In genomic region chr20:56515657-56516381, GRCh38 we compare ENCODE assay signal across 10 cellular contexts. TPM values are rescaled to one million over a fixed set of nuclear protein-coding genes. Genes with fewer than 3 reads are reported as not detected.
A peak's percentile ranks its signal among the peaks of the same experiment; 100 is the strongest.
DNase-seq lines count a peak whose midpoint lies in the region; TF ChIP-seq lines count a peak whose summit lies in the region.
"Had no signal": no experiment of that assay in that cellular context is flagged by ENCODE, and none has a peak within 500 bp of the region (broad histone marks: within the 10 kb centered on the region; RNA-seq: fewer than 3 reads in every experiment).

No MANE protein-coding gene starts in this region.

- H3K9me3 Mint-ChIP-seq in mesothelial cell of epicardium: peaks cover 7% of the 10 kb centered on the region

- H3K27me3 ChIP-seq in OCI-LY3 (ENCODE audit: low read depth, low read length) (no peaks in the 10 kb centered on the region), rectal smooth muscle tissue (ENCODE audit: control insufficient read depth, insufficient read depth, low read length) (no peaks in the 10 kb centered on the region), H7 (ENCODE audit: control insufficient read depth, insufficient read depth, low read length) (no peaks in the 10 kb centered on the region)

- H3K4me1 ChIP-seq in OCI-LY3 (ENCODE audit: low read length) (no peaks in the 10 kb centered on the region), rectal smooth muscle tissue (ENCODE audit: control insufficient read depth, insufficient read depth, low read length) (peaks cover 29% of the 10 kb centered on the region)

- H3K9ac ChIP-seq in OCI-LY3 (ENCODE audit: low read length) (no peak overlapping the region), rectal smooth muscle tissue (ENCODE audit: low read length) (no peak overlapping the region)

- no peak overlapping the region for H2AFZ ChIP-seq in OCI-LY3 (ENCODE audit: low read depth, low read length)

- no peak overlapping the region for H3K4me3 ChIP-seq in OCI-LY3 (ENCODE audit: low read length)
- no peak overlapping the region for H3K4me3 ChIP-seq in rectal smooth muscle tissue (ENCODE audit: low read length)
- H3K4me3 ChIP-seq in H7 (ENCODE audit: insufficient read depth, low read depth, low read length): no peak overlapping the region

- H3K27ac ChIP-seq in OCI-LY3 (ENCODE audit: low read length): no peak overlapping the region
- H3K27ac ChIP-seq in rectal smooth muscle tissue (ENCODE audit: low read depth, low read length): peak overlapping the region; percentile 74

- no peaks in the 10 kb centered on the region for H3K27me3 Mint-ChIP-seq in mesothelial cell of epicardium (ENCODE audit: low read depth)
- H3K27me3 Mint-ChIP-seq: activated naive CD8-positive, alpha-beta T cell treated with anti-CD3 and anti-CD28 coated beads, Interleukin-2, amount 50 U/mL, for 24 hours had no signal

- H3K9me3 ChIP-seq in OCI-LY3 (ENCODE audit: insufficient read depth, low read length): no peaks in the 10 kb centered on the region

- peaks cover 4% of the 10 kb centered on the region for H3K4me1 Mint-ChIP-seq in mesothelial cell of epicardium
- H3K4me1 Mint-ChIP-seq: activated naive CD8-positive, alpha-beta T cell treated with anti-CD3 and anti-CD28 coated beads, Interleukin-2, amount 50 U/mL, for 24 hours had no signal

- peaks cover 30% of the 10 kb centered on the region for H3K36me3 Mint-ChIP-seq in mesothelial cell of epicardium

- no peak overlapping the region for H3K4me3 Mint-ChIP-seq in mesothelial cell of epicardium
- H3K4me3 Mint-ChIP-seq: activated naive CD8-positive, alpha-beta T cell treated with anti-CD3 and anti-CD28 coated beads, Interleukin-2, amount 50 U/mL, for 24 hours had no signal

- DNase-seq in GM03348 (ENCODE audit: low spot score) (peak; percentile 38), fibroblast of gingiva (ENCODE audit: low read depth) (peak; percentile 26), NK-92 (lab: John Stamatoyannopoulos, UW; ENCODE audit: unreplicated experiment) (no peak), mesothelial cell of epicardium (ENCODE audit: low spot score in 2 of 2, unreplicated experiment in 2 of 2) (no peak), H7 (no peak), kidney tubule cell (ENCODE audit: low spot score) (no peak)
- DNase-seq: activated naive CD8-positive, alpha-beta T cell treated with anti-CD3 and anti-CD28 coated beads, Interleukin-2, amount 50 U/mL, for 24 hours; NCI-H1092 had no signal

- no peak overlapping the region for H3K4me2 ChIP-seq in OCI-LY3 (ENCODE audit: low read length)

- H3K27ac Mint-ChIP-seq in mesothelial cell of epicardium: no peak overlapping the region
- H3K27ac Mint-ChIP-seq: activated naive CD8-positive, alpha-beta T cell treated with anti-CD3 and anti-CD28 coated beads, Interleukin-2, amount 50 U/mL, for 24 hours had no signal

- H3K79me2 ChIP-seq in OCI-LY3 (ENCODE audit: low read length): no peaks in the 10 kb centered on the region

- H4K20me1 ChIP-seq in OCI-LY3 (ENCODE audit: insufficient read depth, low read length): 0 out of 2 replicates have a peak, but pooled peaks cover 3% of the 10 kb centered on the region

- H3K36me3 ChIP-seq in OCI-LY3 (replicated peaks; ENCODE audit: low read depth, low read length) (peaks cover 58% of the 10 kb centered on the region), rectal smooth muscle tissue (ENCODE audit: control insufficient read depth, insufficient read depth, low read length) (peaks cover 25% of the 10 kb centered on the region), H7 (replicated peaks; ENCODE audit: control insufficient read depth, insufficient read depth, low read length) (peaks cover 9% of the 10 kb centered on the region)

- peak; percentile 69 for TF ChIP-seq CTCF in OCI-LY3 (IDR thresholded peaks at IDR 0.05; ENCODE audit: low read depth, low read length)
- TF ChIP-seq CTCF in mesothelial cell of epicardium (IDR thresholded peaks at IDR 0.05; ENCODE audit: unreplicated experiment): no peak

RNA-seq across cellular contexts. Expression of gene FAM209A, which starts 8.7 kb away (rescaled TPM):
- 0.34 to 1.3 TPM (median 0.55 TPM) in 3 replicates for total RNA-seq in mesothelial cell of epicardium
- 0.45 TPM in 1 of 2 replicates, not detected in the other for total RNA-seq in H7 (2014; rRNA removed; shearing (Covaris generic))

RNA-seq across cellular contexts. Expression of gene FAM209B, which starts 17.2 kb away (rescaled TPM):
- 0.36 to 0.60 TPM in 2 of 3 replicates, not detected in the other for total RNA-seq in mesothelial cell of epicardium
- total RNA-seq in H7 (2014; rRNA removed; shearing (Covaris generic)): 0.33 and 0.59 TPM in 2 replicates

RNA-seq across cellular contexts. Expression of gene RTF2, which starts 47.4 kb away (rescaled TPM):
- total RNA-seq in mesothelial cell of epicardium: 59.5 to 63.2 TPM (median 61.9 TPM) in 3 replicates
- 59.7 and 60.8 TPM in 2 replicates for total RNA-seq in H7 (2014; rRNA removed; shearing (Covaris generic))

Comparison
In these comparisons a context has a peak if more than half of its experiments do, and no peak if none do; other contexts are left out.
1. DNase-seq: peak in GM03348 (single experiment) and fibroblast of gingiva (single experiment); none in NK-92 (single experiment), mesothelial cell of epicardium (0 of 2), H7 (single experiment) and kidney tubule cell (single experiment).